Comparison of ENCODE assay signal across 10 cellular contexts in the genomic region with DNA sequence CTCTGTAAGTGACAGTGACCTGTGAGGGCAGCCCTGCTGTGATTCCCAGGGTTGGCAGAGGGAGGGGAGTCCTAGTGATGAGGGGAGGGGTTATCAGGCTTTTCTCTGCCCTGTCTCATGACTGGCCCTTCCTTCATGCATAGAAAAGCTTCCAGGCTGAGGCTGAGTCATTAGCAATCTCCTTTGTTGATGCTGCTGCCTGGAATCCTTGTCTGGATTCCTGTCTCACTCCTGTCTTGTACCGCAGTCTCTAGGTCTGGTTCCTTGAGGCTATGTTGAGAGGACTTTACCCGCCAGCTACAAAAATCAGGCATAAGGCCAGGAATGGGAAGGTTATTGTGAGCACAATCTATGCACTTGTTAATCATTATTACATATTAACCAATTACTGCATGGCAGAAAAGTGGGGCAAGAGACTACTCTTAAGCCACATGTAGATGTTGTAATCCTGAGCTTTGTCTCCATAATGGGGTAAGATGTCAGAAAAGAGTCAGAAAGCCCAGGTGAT. TPM values are rescaled to one million over a fixed set of nuclear protein-coding genes. Genes with fewer than 3 reads are reported as not detected.
DNase-seq lines count a peak whose midpoint lies in the region; ATAC-seq, FAIRE-seq and TF ChIP-seq lines count a peak whose summit lies in the region.
"Had no signal": no experiment of that assay in that cellular context is flagged by ENCODE, and none has a peak within 500 bp of the region (broad histone marks: within the 10 kb centered on the region; RNA-seq: fewer than 3 reads in every experiment).

No MANE protein-coding gene starts in this region.

- H3K4me1 ChIP-seq in keratinocyte (ENCODE audit: control insufficient read depth, extremely low read depth, insufficient read depth, low read length), result peaks cover 13% of the 10 kb centered on the region

- no peaks in the 10 kb centered on the region for H3K36me3 ChIP-seq in keratinocyte (ENCODE audit: control insufficient read depth in 2 of 2, extremely low read depth in 1 of 2, insufficient read depth in 2 of 2, low read length in 2 of 2)

- no peaks in the 10 kb centered on the region for H3K9me1 ChIP-seq in keratinocyte (ENCODE audit: control insufficient read depth, extremely low read depth, insufficient read depth, low read length)

- DNase-seq in A172 (ENCODE audit: low spot score) (peak; percentile 89), HCEC 1CT (peak; percentile 35), amniotic stem cell (lab: John Stamatoyannopoulos, UW) (peak; percentile 52), keratinocyte (ENCODE audit: low read depth, low spot score) (peak; percentile 69), GM12891 (ENCODE audit: insufficient read length, low spot score) (no peak), NOMO-1 treated with DMSO at 0.1 percent for 48 hours (lab: John Stamatoyannopoulos, UW; ENCODE audit: unreplicated experiment) (no peak)
- no peak for DNase-seq in stimulated activated naive CD8-positive, alpha-beta T cell treated with anti-CD3 and anti-CD28 coated beads, Interleukin-15, Interleukin-2, amounts not matched to agents 100 U/mL and 50 U/mL, for 24 hours
- no peak for DNase-seq in stimulated activated CD4-positive, alpha-beta T cell treated with anti-CD3 and anti-CD28 coated beads, Interleukin-12 subunit alpha, Interleukin-12 subunit beta, amount 100 ng/mL, for 4 hours
- DNase-seq: activated naive CD4-positive, alpha-beta T cell treated with Interleukin-2 at 50 U/mL for 16 hours; COR-L47 had no signal

- FAIRE-seq in keratinocyte (lab: Jason Lieb, UNC), result peak; percentile 90
- FAIRE-seq in GM12891 (lab: Jason Lieb, UNC), result no peak

- peak overlapping the region; percentile 42 for H3K27ac ChIP-seq in keratinocyte (ENCODE audit: control insufficient read depth, insufficient read depth, low read length)

- H4K20me1 ChIP-seq in keratinocyte (ENCODE audit: control insufficient read depth, extremely low read depth, insufficient read depth, low read length), result no peaks in the 10 kb centered on the region

- dilution Hi-C loops in keratinocyte (cut with MboI; ENCODE audit: extremely low pct_ligation_motif_present, low sequenced_read_pairs), result no loop called here

- ATAC-seq in stimulated activated naive CD8-positive, alpha-beta T cell treated with anti-CD3 and anti-CD28 coated beads, Interleukin-15, Interleukin-2, amounts not matched to agents 100 U/mL and 50 U/mL, for 24 hours, result no peak

- no peaks in the 10 kb centered on the region for H3K9me3 ChIP-seq in keratinocyte (ENCODE audit: control insufficient read depth, low read depth, low read length)

- H3K4me3 ChIP-seq in keratinocyte (ENCODE audit: control insufficient read depth in 2 of 3, extremely low read depth in 1 of 3, insufficient read depth in 2 of 3, low read depth in 1 of 3, low read length in 3 of 3), result no peak overlapping the region

- peak overlapping the region; percentile 12 for H3K4me2 ChIP-seq in keratinocyte (ENCODE audit: control insufficient read depth, extremely low read depth, insufficient read depth, low read depth, low read length)

- no peak overlapping the region for H3K9ac ChIP-seq in keratinocyte (ENCODE audit: control insufficient read depth, extremely low read depth, insufficient read depth, low read length)

- no peak for TF ChIP-seq CTCF in keratinocyte (optimal IDR thresholded peaks at IDR 0.05 in 1 of 3, IDR thresholded peaks at IDR 0.05 in 1 of 3, conservative IDR thresholded peaks at IDR 0.05 in 1 of 3; ENCODE audit: extremely low read depth in 1 of 3, insufficient read depth in 2 of 3, low read length in 3 of 3)

- H3K27me3 ChIP-seq in keratinocyte (ENCODE audit: control insufficient read depth, extremely low read depth, insufficient read depth, low read length), result no peaks in the 10 kb centered on the region

- H3K79me2 ChIP-seq in keratinocyte (ENCODE audit: control insufficient read depth, insufficient read depth, low read length), result no peaks in the 10 kb centered on the region

- TF ChIP-seq POLR2A in GM12891 (IDR thresholded peaks at IDR 0.05; ENCODE audit: low read depth, low read length), result no peak

- no peak overlapping the region for H2AFZ ChIP-seq in keratinocyte (ENCODE audit: control insufficient read depth, low read length)

TF ChIP-seq in GM12891, 5 proteins besides CTCF, POLR2A, EP300 and RAD21:
- TF ChIP-seq SPI1 (IDR thresholded peaks at IDR 0.05; ENCODE audit: low read depth, low read length) (no peak), POLR2AphosphoS5 (IDR thresholded peaks at IDR 0.05; ENCODE audit: low read depth, low read length) (no peak), POU2F2 (IDR thresholded peaks at IDR 0.05; ENCODE audit: low read depth, low read length) (no peak), TAF1 (IDR thresholded peaks at IDR 0.05; ENCODE audit: low read depth, low read length) (no peak), PAX5 (IDR thresholded peaks at IDR 0.05; ENCODE audit: insufficient read depth, low read length, severe bottlenecking) (no peak)

RNA-seq across cellular contexts. Expression of gene KLHL6, which starts 7.2 kb away (rescaled TPM):
- total RNA-seq in A172 (2014; rRNA removed; shearing (Covaris generic)), result not detected in 2 replicates
- 0.10 to 0.30 TPM (median 0.12 TPM) in 3 replicates for polyA plus RNA-seq in keratinocyte
- polyA plus RNA-seq in keratinocyte (2011; ENCODE audit: low read depth), result not detected
- 0.16 and 0.26 TPM in 2 replicates for polyA plus RNA-seq in keratinocyte (2011; cell fraction: cytosol; rRNA removed)
- polyA plus RNA-seq in keratinocyte (2011; cell fraction: nucleus; rRNA removed), result 0.28 and 0.32 TPM in 2 replicates
- polyA plus RNA-seq in keratinocyte (2012; ENCODE audit: low replicate concordance), result 0.15 and 0.24 TPM in 2 replicates
- 0.26 to 0.39 TPM (median 0.29 TPM) in 3 replicates for polyA minus RNA-seq in keratinocyte
- polyA minus RNA-seq in keratinocyte (2011; cell fraction: cytosol; rRNA and poly(A)+ RNA removed), result 0.58 TPM
- 0.21 and 0.70 TPM in 2 replicates for polyA minus RNA-seq in keratinocyte (2011; cell fraction: nucleus; rRNA and poly(A)+ RNA removed)
- polyA plus RNA-seq in GM12891 (2012; ENCODE audit: low read depth, missing spikeins), result 9.8 TPM

Comparison
In these comparisons a context has a peak if more than half of its experiments do, and no peak if none do; other contexts are left out.
1. DNase-seq: peak in A172 (single experiment), HCEC 1CT (single experiment), amniotic stem cell (single experiment) and keratinocyte (single experiment); none in stimulated activated naive CD8-positive, alpha-beta T cell treated with anti-CD3 and anti-CD28 coated beads, Interleukin-15, Interleukin-2, amounts not matched to agents 100 U/mL and 50 U/mL, for 24 hours (single experiment), GM12891 (single experiment), NOMO-1 treated with DMSO at 0.1 percent for 48 hours (single experiment) and stimulated activated CD4-positive, alpha-beta T cell treated with anti-CD3 and anti-CD28 coated beads, Interleukin-12 subunit alpha, Interleukin-12 subunit beta, amount 100 ng/mL, for 4 hours (single experiment).